In the genomic region with DNA sequence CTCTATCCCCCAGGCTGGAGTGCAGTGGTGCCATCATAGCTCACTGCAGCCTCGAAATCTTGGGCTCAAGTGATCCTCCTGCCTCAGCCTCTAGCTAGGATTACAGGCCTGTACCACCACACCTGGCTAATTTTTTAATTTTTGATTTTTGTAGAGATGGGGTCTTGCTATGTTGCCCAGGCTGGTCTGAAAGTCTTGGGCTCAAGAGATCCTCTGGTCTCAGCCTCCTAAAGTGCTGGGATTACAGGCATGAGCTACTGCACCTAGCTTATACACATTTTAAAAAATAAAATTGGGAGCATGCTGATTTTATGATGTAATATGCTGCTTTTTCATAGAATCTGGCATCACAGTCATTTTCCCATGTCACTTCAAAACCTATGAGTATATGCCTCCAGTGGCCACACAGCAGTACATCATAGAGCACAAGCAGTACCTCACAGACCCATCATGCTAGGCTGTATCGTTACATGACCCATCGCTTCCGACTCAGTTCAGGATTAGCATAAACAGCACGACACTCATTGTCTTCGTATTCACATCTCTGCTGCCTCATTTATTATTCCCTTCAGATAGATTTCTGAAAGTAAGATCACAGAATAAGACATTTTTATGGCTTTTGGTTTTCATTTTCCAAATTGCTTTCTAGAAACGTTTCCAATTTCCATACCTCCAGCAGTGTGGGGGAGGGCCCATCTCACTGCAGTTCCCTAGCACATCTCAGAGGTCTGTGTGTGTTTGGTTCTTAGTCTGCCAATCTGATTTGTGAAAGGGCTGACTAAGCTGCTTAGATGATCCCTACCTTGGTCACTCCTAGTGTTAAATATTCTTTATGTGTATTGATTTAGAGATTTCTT, we compare ENCODE assay signal across 1 cellular context.
TF ChIP-seq lines count a peak whose summit lies in the region.

No MANE protein-coding gene starts in this region.

TF ChIP-seq in HepG2, 621 proteins besides CTCF, POLR2A, EP300 and RAD21:
- peak; percentile 71 for TF ChIP-seq ZNF121 (CRISPR knock-in tag; IDR thresholded peaks at IDR 0.05)
- TF ChIP-seq ETS1 (CRISPR knock-in tag; IDR thresholded peaks at IDR 0.05), result no peak
- TF ChIP-seq MED8 (CRISPR knock-in tag; IDR thresholded peaks at IDR 0.05; ENCODE audit: insufficient replicate concordance), result no peak
- TF ChIP-seq, protein P1, sequence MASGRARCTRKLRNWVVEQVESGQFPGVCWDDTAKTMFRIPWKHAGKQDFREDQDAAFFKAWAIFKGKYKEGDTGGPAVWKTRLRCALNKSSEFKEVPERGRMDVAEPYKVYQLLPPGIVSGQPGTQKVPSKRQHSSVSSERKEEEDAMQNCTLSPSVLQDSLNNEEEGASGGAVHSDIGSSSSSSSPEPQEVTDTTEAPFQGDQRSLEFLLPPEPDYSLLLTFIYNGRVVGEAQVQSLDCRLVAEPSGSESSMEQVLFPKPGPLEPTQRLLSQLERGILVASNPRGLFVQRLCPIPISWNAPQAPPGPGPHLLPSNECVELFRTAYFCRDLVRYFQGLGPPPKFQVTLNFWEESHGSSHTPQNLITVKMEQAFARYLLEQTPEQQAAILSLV (CRISPR knock-in tag; IDR thresholded peaks at IDR 0.05; ENCODE audit: borderline replicate concordance), result no peak
